ENCODE assay signal across 30 cellular contexts in the genomic region with DNA sequence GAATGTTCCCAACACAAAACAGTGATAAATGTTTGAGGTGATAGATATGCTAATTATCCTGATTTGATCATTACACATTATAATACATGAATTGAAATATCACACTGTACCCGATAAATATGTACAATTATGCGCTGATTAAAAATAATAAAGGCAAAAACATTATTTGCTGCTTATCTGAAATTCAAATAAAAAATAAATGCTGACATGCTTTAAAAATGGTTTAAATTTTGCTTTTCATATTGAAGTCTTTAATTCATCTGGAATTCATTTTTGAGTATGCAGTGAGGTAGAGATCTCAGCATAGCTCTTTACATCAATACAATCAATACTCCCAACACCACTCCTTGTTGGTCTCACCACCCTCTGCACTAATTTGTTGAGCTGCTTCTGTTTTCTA.
"Had no signal": no experiment of that assay in that cellular context is flagged by ENCODE, and none has a peak within 500 bp of the region (broad histone marks: within the 10 kb centered on the region; RNA-seq: fewer than 3 reads in every experiment).

No MANE protein-coding gene starts in this region.

- H3K4me1 ChIP-seq: neural progenitor cell, parathyroid adenoma, psoas muscle, spleen, suprapubic skin, thyroid gland, tibial nerve, upper lobe of left lung, vagina had no signal

- H3K4me2 ChIP-seq: neural progenitor cell, smooth muscle cell had no signal

- DNase-seq: natural killer cell; occipital lobe; ovary; posterior cingulate gyrus; psoas muscle; right cardiac atrium; spleen; stimulated activated CD4-positive, alpha-beta T cell treated with anti-CD3 and anti-CD28 coated beads, Interleukin-12 subunit alpha, Interleukin-12 subunit beta, amount 100 ng/mL, for 4 hours; stimulated activated CD4-positive, alpha-beta T cell treated with anti-CD3 and anti-CD28 coated beads, Interleukin-1b, Interleukin-23, amount 100 ng/mL, for 48 hours; stimulated activated CD4-positive, alpha-beta T cell treated with anti-CD3 and anti-CD28 coated beads, Interleukin-4, amount 100 ng/mL, for 1 hour; stimulated activated CD4-positive, alpha-beta T cell treated with anti-CD3 and anti-CD28 coated beads, Interleukin-4, amount 100 ng/mL, for 4 hours; stimulated activated CD8-positive, alpha-beta memory T cell treated with anti-CD3 and anti-CD28 coated beads, Interleukin-4, amount 100 ng/mL, for 48 hours; stimulated activated naive CD4-positive, alpha-beta T cell; stimulated activated naive CD8-positive, alpha-beta T cell treated with anti-CD3 and anti-CD28 coated beads, Interleukin-15, amount 100 ng/mL, for 72 hours; stimulated activated naive CD8-positive, alpha-beta T cell treated with anti-CD3 and anti-CD28 coated beads, Interleukin-15, Interleukin-2, amounts not matched to agents 100 U/mL and 50 U/mL, for 24 hours; substantia nigra; thyroid gland; trophoblast cell; upper lobe of left lung had no signal

- H3K27me3 ChIP-seq: neural progenitor cell, ovary, spleen, suprapubic skin, thyroid gland, tibial nerve, upper lobe of left lung, vagina had no signal

- H3K79me2 ChIP-seq: parathyroid adenoma had no signal

- H3K27ac ChIP-seq: neural progenitor cell, ovary, parathyroid adenoma, psoas muscle, skin epidermis, spleen, suprapubic skin, thoracic aorta, thyroid gland, tibial nerve, upper lobe of left lung, vagina had no signal

- H2AFZ ChIP-seq: neural progenitor cell, parathyroid adenoma had no signal

- ATAC-seq: natural killer cell; psoas muscle; right cardiac atrium; sciatic nerve; stimulated activated memory B cell treated with anti-CD40 and anti-IgM and Interleukin-4, amounts not matched to agents 10 μg/mL and 1 μg/mL and 100 μg/mL, for 72 hours; stimulated activated naive CD8-positive, alpha-beta T cell treated with anti-CD3 and anti-CD28 coated beads, Interleukin-15, amount 100 ng/mL, for 72 hours; stimulated activated naive CD8-positive, alpha-beta T cell treated with anti-CD3 and anti-CD28 coated beads, Interleukin-15, Interleukin-2, amounts not matched to agents 100 U/mL and 50 U/mL, for 24 hours had no signal

- FAIRE-seq: urothelium cell line had no signal

- H3K36me3 ChIP-seq: neural progenitor cell, ovary, spleen, suprapubic skin, thyroid gland, tibial nerve, upper lobe of left lung, vagina had no signal

- H3K9ac ChIP-seq: neural progenitor cell, parathyroid adenoma had no signal

- H3K9me3 ChIP-seq: ovary, psoas muscle, suprapubic skin, thoracic aorta, thyroid gland, tibial nerve, upper lobe of left lung, vagina had no signal

- H3K4me3 ChIP-seq: neural progenitor cell, ovary, psoas muscle, skin epidermis, smooth muscle cell, spleen, suprapubic skin, thoracic aorta, thyroid gland, tibial nerve, upper lobe of left lung, vagina had no signal
